1 cellular context compared by ENCODE assay signal in genomic region chr10:103661951-103662405, GRCh38.
A peak's percentile ranks its signal among the peaks of the same experiment; 100 is the strongest.
TF ChIP-seq lines count a peak whose summit lies in the region.

No MANE protein-coding gene starts in this region.

TF ChIP-seq in HepG2, 621 proteins besides CTCF, POLR2A, EP300 and RAD21 (continued from another document):
- TF ChIP-seq ZNF879 (CRISPR knock-in tag; IDR thresholded peaks at IDR 0.05) (0 out of 2 replicates have a peak, but pooled peaks have one; percentile 5), HNRNPL (IDR thresholded peaks at IDR 0.05; ENCODE audit: low read depth, low read length) (peak; percentile 67; the same call in 1 of the 2 replicates), SAP130 (CRISPR knock-in tag; IDR thresholded peaks at IDR 0.05; ENCODE audit: low read depth) (peak; percentile 2; the same call in 1 of the 2 replicates), RXRA (CRISPR knock-in tag; IDR thresholded peaks at IDR 0.05) (no peak)
